ENCODE assay signal across 20 cellular contexts in genomic region chr17:31594416-31594815, GRCh38.
DNase-seq lines count a peak whose midpoint lies in the region; ATAC-seq and TF ChIP-seq lines count a peak whose summit lies in the region.
"Had no signal": no experiment of that assay in that cellular context is flagged by ENCODE, and none has a peak within 500 bp of the region (broad histone marks: within the 10 kb centered on the region; RNA-seq: fewer than 3 reads in every experiment).

No MANE protein-coding gene starts in this region.

- POLR2A ChIA-PET in SK-N-SH (lab: Yijun Ruan, JAX) = no interaction called here

- no peak for TF ChIP-seq CTCF in CD14-positive monocyte (IDR thresholded peaks at IDR 0.05)
- no peak for TF ChIP-seq CTCF in SK-N-SH (IDR thresholded peaks at IDR 0.05)
- no peak for TF ChIP-seq CTCF in foreskin keratinocyte (conservative IDR thresholded peaks at IDR 0.05)
- no peak for TF ChIP-seq CTCF in smooth muscle cell (IDR thresholded peaks at IDR 0.05; ENCODE audit: borderline replicate concordance, insufficient read depth, poor library complexity, severe bottlenecking)

- peak overlapping the region; percentile 23; the same call in 1 of the 2 replicates for H3K4me2 ChIP-seq in SK-N-SH
- peak overlapping the region; percentile 75 for H3K4me2 ChIP-seq in smooth muscle cell

- H3K36me3 ChIP-seq in SK-N-SH (replicated peaks in 1 of 2; ENCODE audit: control insufficient read depth in 1 of 2, insufficient read depth in 2 of 2, low read length in 1 of 2) = peaks cover 0 to 8% of the 10 kb centered on the region in 2 experiments
- H3K36me3 ChIP-seq in smooth muscle cell (ENCODE audit: low read depth) = no peaks in the 10 kb centered on the region
- H3K36me3 ChIP-seq: uterus had no signal

- peak overlapping the region in 4 of 7 donors; percentile 4 to 53 (median 29) for H3K27ac Mint-ChIP-seq in CD14-positive monocyte
- no peak overlapping the region for H3K27ac Mint-ChIP-seq in activated T-cell treated with anti-CD3 and anti-CD28 coated beads, Interleukin-2, amount 50 U/mL, for 24 hours
- H3K27ac Mint-ChIP-seq: activated CD8-positive, alpha-beta T cell treated with anti-CD3 and anti-CD28 coated beads for 36 hours; CD4-positive, alpha-beta memory T cell; memory B cell had no signal

- peaks cover 5% of the 10 kb centered on the region in 2 donors for H3K36me3 Mint-ChIP-seq in CD14-positive monocyte
- no peaks in the 10 kb centered on the region for H3K36me3 Mint-ChIP-seq in activated T-cell treated with anti-CD3 and anti-CD28 coated beads, Interleukin-2, amount 50 U/mL, for 24 hours (ENCODE audit: low read depth)
- H3K36me3 Mint-ChIP-seq: CD4-positive, alpha-beta memory T cell; memory B cell had no signal

- 97% methylated on average over 3 of the region's 3 CpGs for WGBS in SK-N-SH (ENCODE audit: low lambda C conversion rate)
- whole genome bisulfite sequencing in smooth muscle cell (ENCODE audit: low lambda C conversion rate) = 100% methylated on average over 3 of the region's 3 CpGs

- H3K9me2 ChIP-seq in SK-N-SH = no peaks in the 10 kb centered on the region

- H3K4me3 ChIP-seq in SK-N-SH (ENCODE audit: low read depth in 2 of 2, low read length in 1 of 2) (no peak overlapping the region), smooth muscle cell (no peak overlapping the region)
- H3K4me3 ChIP-seq: gastroesophageal sphincter, MG63, uterus had no signal

- intact Hi-C loops in CD14-positive monocyte (cut with micrococcal nuclease) = no loop called here

- no peak for DNase-seq in CD14-positive monocyte (ENCODE audit: low spot score)
- no peak for DNase-seq in SK-N-SH
- no peak for DNase-seq in foreskin keratinocyte
- no peak for DNase-seq in smooth muscle cell (lab: John Stamatoyannopoulos, UW; ENCODE audit: unreplicated experiment)
- DNase-seq in activated CD4-positive, CD25-positive, alpha-beta regulatory T cell (lab: John Stamatoyannopoulos, UW) = no peak
- DNase-seq in NCI-H2227 treated with DMSO at 0.1 percent for 48 hours (lab: John Stamatoyannopoulos, UW) = no peak
- DNase-seq in activated T-cell treated with anti-CD3 and anti-CD28 coated beads, Interleukin-2, amount 50 U/mL, for 24 hours = no peak
- DNase-seq: activated CD8-positive, alpha-beta T cell treated with anti-CD3 and anti-CD28 coated beads for 36 hours; activated naive CD4-positive, alpha-beta T cell; CD4-positive, alpha-beta memory T cell; kidney glomerular epithelial cell; NCI-H1436 treated with DMSO at 0.1 percent for 48 hours; NCI-H526; nucleus accumbens; stimulated activated CD8-positive, alpha-beta memory T cell treated with anti-CD3 and anti-CD28 coated beads, Interleukin-4, amount 100 ng/mL, for 48 hours; uterus had no signal

- H3F3A ChIP-seq in SK-N-SH (replicated peaks; ENCODE audit: insufficient read depth) = peaks cover 34% of the 10 kb centered on the region
- peaks cover 46% of the 10 kb centered on the region for H3F3A ChIP-seq in smooth muscle cell (ENCODE audit: low read depth)

- H3K9ac ChIP-seq in SK-N-SH (0 out of 2 replicates have a peak overlapping the region, but pooled peaks have one; percentile 22), smooth muscle cell (ENCODE audit: low read depth) (peak overlapping the region; percentile 65)

- peak overlapping the region; percentile 75 to 93 for H3K27ac ChIP-seq in SK-N-SH (ENCODE audit: low read depth in 2 of 2, low read length in 1 of 2)
- peak overlapping the region; percentile 60 for H3K27ac ChIP-seq in foreskin keratinocyte
- H3K27ac ChIP-seq in smooth muscle cell (ENCODE audit: low read depth) = peak overlapping the region; percentile 95
- H3K27ac ChIP-seq: uterus had no signal

- H3K9me3 ChIP-seq in SK-N-SH = no peaks in the 10 kb centered on the region
- no peaks in the 10 kb centered on the region for H3K9me3 ChIP-seq in smooth muscle cell (replicated peaks; ENCODE audit: low read depth)
- H3K9me3 ChIP-seq: gastroesophageal sphincter, MG63, uterus had no signal

- H4K20me1 ChIP-seq in SK-N-SH (ENCODE audit: insufficient read depth) = no peaks in the 10 kb centered on the region
- H4K20me1 ChIP-seq in smooth muscle cell (ENCODE audit: low read depth) = no peaks in the 10 kb centered on the region

- no peaks in the 10 kb centered on the region for H3K9me3 Mint-ChIP-seq in CD14-positive monocyte
- H3K9me3 Mint-ChIP-seq in activated T-cell treated with anti-CD3 and anti-CD28 coated beads, Interleukin-2, amount 50 U/mL, for 24 hours = no peaks in the 10 kb centered on the region
- H3K9me3 Mint-ChIP-seq: activated CD8-positive, alpha-beta T cell treated with anti-CD3 and anti-CD28 coated beads for 36 hours; CD4-positive, alpha-beta memory T cell; memory B cell had no signal

- no peaks in the 10 kb centered on the region for H3K27me3 ChIP-seq in SK-N-SH (ENCODE audit: insufficient read depth)
- H3K27me3 ChIP-seq in foreskin keratinocyte = no peaks in the 10 kb centered on the region
- no peaks in the 10 kb centered on the region for H3K27me3 ChIP-seq in smooth muscle cell (ENCODE audit: low read depth)
- H3K27me3 ChIP-seq: gastroesophageal sphincter, MG63, uterus had no signal

- H3K79me2 ChIP-seq in SK-N-SH (ENCODE audit: insufficient read depth) (no peaks in the 10 kb centered on the region), smooth muscle cell (ENCODE audit: low read depth) (peaks cover 2% of the 10 kb centered on the region)

- no peak overlapping the region for H2AFZ ChIP-seq in SK-N-SH (ENCODE audit: low read depth)
- H2AFZ ChIP-seq in smooth muscle cell (ENCODE audit: low read depth) = no peak overlapping the region

- CTCF ChIA-PET in SK-N-SH (lab: Yijun Ruan, JAX) = interaction anchor here (0.6 to 1.5 kb wide), 2 partner anchors 36 to 139 kb away, joined by 3 read pairs; no protein-coding TSS in a partner anchor

- no peak for TF ChIP-seq RAD21 in SK-N-SH (IDR thresholded peaks at IDR 0.05; ENCODE audit: low read length)

- no peak for TF ChIP-seq EP300 in SK-N-SH (IDR thresholded peaks at IDR 0.05; ENCODE audit: borderline replicate concordance in 1 of 2, low read depth in 1 of 2, low read length in 1 of 2)

- no peak for ATAC-seq in foreskin keratinocyte
- ATAC-seq in GM21723 (IDR thresholded peaks at IDR 0.05; ENCODE audit: unreplicated experiment) = no peak
- ATAC-seq: activated CD8-positive, alpha-beta T cell treated with anti-CD3 and anti-CD28 coated beads for 36 hours; gastroesophageal sphincter had no signal

- peaks cover 27% of the 10 kb centered on the region for H3K4me1 Mint-ChIP-seq in CD14-positive monocyte
- H3K4me1 Mint-ChIP-seq in activated T-cell treated with anti-CD3 and anti-CD28 coated beads, Interleukin-2, amount 50 U/mL, for 24 hours (ENCODE audit: low read depth) = peaks cover 4% of the 10 kb centered on the region

- H3K4me1 ChIP-seq in SK-N-SH (ENCODE audit: control insufficient read depth in 1 of 2, insufficient read depth in 2 of 2, low read depth in 1 of 2, low read length in 1 of 2) (peaks cover 8 to 43% of the 10 kb centered on the region in 2 experiments; a peak in 3 of 4 replicates), foreskin keratinocyte (peaks cover 32% of the 10 kb centered on the region), smooth muscle cell (ENCODE audit: low read depth) (peaks cover 27% of the 10 kb centered on the region)

- H3K27me3 Mint-ChIP-seq in CD14-positive monocyte (ENCODE audit: low read depth in 3 of 3) = no peaks in the 10 kb centered on the region
- H3K27me3 Mint-ChIP-seq in activated T-cell treated with anti-CD3 and anti-CD28 coated beads, Interleukin-2, amount 50 U/mL, for 24 hours = no peaks in the 10 kb centered on the region
- H3K27me3 Mint-ChIP-seq: activated CD8-positive, alpha-beta T cell treated with anti-CD3 and anti-CD28 coated beads for 36 hours; memory B cell had no signal

- no peak overlapping the region for H3K4me3 Mint-ChIP-seq in CD14-positive monocyte
- H3K4me3 Mint-ChIP-seq in activated T-cell treated with anti-CD3 and anti-CD28 coated beads, Interleukin-2, amount 50 U/mL, for 24 hours = no peak overlapping the region
- H3K4me3 Mint-ChIP-seq: activated CD8-positive, alpha-beta T cell treated with anti-CD3 and anti-CD28 coated beads for 36 hours; CD4-positive, alpha-beta memory T cell; memory B cell had no signal

TF ChIP-seq in SK-N-SH, 30 proteins besides CTCF, POLR2A, EP300 and RAD21 (continues in another document):
- TF ChIP-seq MAX (IDR thresholded peaks at IDR 0.05; ENCODE audit: low read depth) (no peak), ZBTB33 (IDR thresholded peaks at IDR 0.05; ENCODE audit: borderline replicate concordance, low read depth) (no peak)
